9 cellular contexts compared by ENCODE assay signal in genomic region chr9:105226055-105226454, GRCh38.
"Had no signal": no experiment of that assay in that cellular context is flagged by ENCODE, and none has a peak within 500 bp of the region (broad histone marks: within the 10 kb centered on the region; RNA-seq: fewer than 3 reads in every experiment).

No MANE protein-coding gene starts in this region.

- FAIRE-seq: H1 had no signal

- ATAC-seq: GM23338, HCT116 had no signal

- DNase-seq: GOT3, H7, H9, HCEC 1CT, HFFc6 had no signal

- H2AFZ ChIP-seq: GM23338 had no signal

- H3K36me3 ChIP-seq: HAP-1 had no signal

- H3K4me1 ChIP-seq: HAP-1 had no signal

- H3K4me2 ChIP-seq: GM23338 had no signal

- H3K4me3 ChIP-seq: GM23338, HAP-1 had no signal
